Comparison of ENCODE assay signal across 18 cellular contexts in the genomic region with DNA sequence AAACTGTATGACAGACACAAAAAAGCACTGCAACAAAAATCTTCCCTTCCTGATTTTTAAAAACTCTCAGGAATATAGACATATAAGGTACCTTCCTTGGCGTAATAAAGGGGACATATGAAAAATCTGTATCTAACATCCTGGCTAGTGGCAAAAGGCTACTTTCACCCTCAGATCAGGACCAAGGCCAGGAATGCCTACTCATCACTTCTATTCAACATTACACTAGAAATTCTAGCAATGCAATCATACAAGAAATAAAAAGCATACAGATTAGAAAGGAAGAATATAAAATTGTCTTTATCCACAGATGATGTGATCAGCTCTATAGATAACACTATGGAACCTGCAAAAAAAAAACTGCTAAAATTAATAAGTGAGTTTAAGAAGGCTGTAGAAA.
DNase-seq lines count a peak whose midpoint lies in the region; ATAC-seq, FAIRE-seq and TF ChIP-seq lines count a peak whose summit lies in the region.
"Had no signal": no experiment of that assay in that cellular context is flagged by ENCODE, and none has a peak within 500 bp of the region (broad histone marks: within the 10 kb centered on the region; RNA-seq: fewer than 3 reads in every experiment).

No MANE protein-coding gene starts in this region.

- BruUV-seq in HepG2 (replicated peaks; lab: Mats Ljungman, UMichigan) (no TSS peak), K562 (replicated peaks; lab: Mats Ljungman, UMichigan) (no TSS peak)

- POLR2A ChIA-PET in HepG2 (lab: Yijun Ruan, JAX), result no interaction called here
- POLR2A ChIA-PET in K562 (lab: Yijun Ruan, JAX), result no interaction called here

- DNase-seq in HepG2 (ENCODE audit: low spot score) (no peak), right lobe of liver (no peak), K562 (ENCODE audit: extremely low read depth in 1 of 4, low spot score in 3 of 4) (no peak), memory B cell (ENCODE audit: low spot score in 2 of 2) (no peak), NCI-H524 (lab: John Stamatoyannopoulos, UW) (no peak), D721Med (ENCODE audit: insufficient read length, low spot score) (no peak)
- DNase-seq: 8988T; CD8-positive, alpha-beta memory T cell; COR-L47; GDM1; GOT3; H9; KBM-7 had no signal

- no peak overlapping the region for H3K4me2 ChIP-seq in HepG2 (ENCODE audit: low read depth, low read length)
- no peak overlapping the region for H3K4me2 ChIP-seq in K562 (ENCODE audit: insufficient read depth, low read length)
- H3K4me2 ChIP-seq: BLaER1 treated with 17β-estradiol and CSF1 and Interleukin-3, amounts not matched to agents 10 nM and 100 nM had no signal

- CTCF ChIA-PET in HepG2 (lab: Yijun Ruan, JAX; ENCODE audit: low intra/inter-chr PET ratio, low total read pairs), result no interaction called here
- CTCF ChIA-PET in K562 (lab: Yijun Ruan, JAX; ENCODE audit: low intra/inter-chr PET ratio), result no interaction called here

- no peak for TF ChIP-seq EP300 in HepG2 (IDR thresholded peaks at IDR 0.05; ENCODE audit: low read depth in 2 of 2, low read length in 2 of 2)
- no peak for TF ChIP-seq EP300 in HepG2 (CRISPR knock-in tag; IDR thresholded peaks at IDR 0.05; ENCODE audit: borderline replicate concordance)
- TF ChIP-seq EP300 in K562 (IDR thresholded peaks at IDR 0.05; ENCODE audit: low read length), result no peak

- H3K9me3 ChIP-seq in HepG2 (ENCODE audit: low read length) (no peaks in the 10 kb centered on the region), right lobe of liver (no peaks in the 10 kb centered on the region), K562 (replicated peaks; ENCODE audit: control insufficient read depth, insufficient read depth, low read depth, low read length) (no peaks in the 10 kb centered on the region)
- H3K9me3 ChIP-seq: BLaER1 treated with 17β-estradiol and CSF1 and Interleukin-3, amounts not matched to agents 10 nM and 100 nM had no signal

- no peaks in the 10 kb centered on the region for H3K9me1 ChIP-seq in K562 (ENCODE audit: control insufficient read depth, insufficient read depth, low read length)

- in situ Hi-C loops in HepG2 (cut with HindIII; ENCODE audit: extremely low pct_ligation_motif_present, low pct_unique_long_range_greater_than_20kb) (no loop called here), K562 (cut with MboI) (no loop called here)

- H3K4me1 ChIP-seq in HepG2 (ENCODE audit: insufficient read depth, low read length) (no peaks in the 10 kb centered on the region), right lobe of liver (no peaks in the 10 kb centered on the region), K562 (replicated peaks in 1 of 2; ENCODE audit: control insufficient read depth in 2 of 2, insufficient read depth in 2 of 2, low read length in 2 of 2) (peaks cover 3 to 12% of the 10 kb centered on the region in 2 experiments; a peak in 2 of 5 replicates)

- TF ChIP-seq POLR2A in HepG2 (IDR thresholded peaks at IDR 0.05; ENCODE audit: insufficient read depth in 1 of 2, low read depth in 2 of 2, low read length in 2 of 2), result no peak
- TF ChIP-seq POLR2A in right lobe of liver (IDR thresholded peaks at IDR 0.05), result no peak
- no peak for TF ChIP-seq POLR2A in K562 (conservative IDR thresholded peaks at IDR 0.05)

- H3K36me3 Mint-ChIP-seq in memory B cell, result peaks cover 14% of the 10 kb centered on the region

- H3K4me3 ChIP-seq in HepG2 (replicated peaks in 1 of 3; ENCODE audit: insufficient read depth in 1 of 3, low read depth in 2 of 3, low read length in 3 of 3) (no peak overlapping the region), right lobe of liver (no peak overlapping the region), K562 (no peak overlapping the region)
- H3K4me3 ChIP-seq: BLaER1 treated with 17β-estradiol and CSF1 and Interleukin-3, amounts not matched to agents 10 nM and 100 nM had no signal

- H3K9me3 Mint-ChIP-seq in memory B cell, result no peaks in the 10 kb centered on the region
- H3K9me3 Mint-ChIP-seq: CD8-positive, alpha-beta memory T cell; H9 had no signal

- H3K27me3 ChIP-seq in HepG2 (ENCODE audit: control insufficient read depth in 1 of 2, insufficient read depth in 2 of 2, low read length in 2 of 2) (no peaks in the 10 kb centered on the region), right lobe of liver (no peaks in the 10 kb centered on the region), K562 (ENCODE audit: control insufficient read depth in 2 of 2, insufficient read depth in 2 of 2, low read length in 2 of 2) (no peaks in the 10 kb centered on the region)
- H3K27me3 ChIP-seq: BLaER1 treated with 17β-estradiol and CSF1 and Interleukin-3, amounts not matched to agents 10 nM and 100 nM had no signal

- 100% methylated on average over 1 of the region's 1 CpG for WGBS in HepG2 (ENCODE audit: low lambda C conversion rate)
- 93% methylated on average over 1 of the region's 1 CpG for WGBS in right lobe of liver (ENCODE audit: insufficient coverage, low coverage, low lambda C conversion rate, missing lambda C conversion rate)
- 86% methylated on average over 1 of the region's 1 CpG for WGBS in K562 (ENCODE audit: insufficient coverage, low coverage, missing lambda C conversion rate)

- TF ChIP-seq CTCF in HepG2 (CRISPR knock-in tag; IDR thresholded peaks at IDR 0.05), result no peak
- no peak for TF ChIP-seq CTCF in right lobe of liver (IDR thresholded peaks at IDR 0.05)
- no peak for TF ChIP-seq CTCF in K562 (IDR thresholded peaks at IDR 0.05 in 2 of 3, conservative IDR thresholded peaks at IDR 0.05 in 1 of 3; ENCODE audit: insufficient read depth in 2 of 3, low read depth in 1 of 3, low read length in 3 of 3)
- TF ChIP-seq CTCF in D721Med (IDR thresholded peaks at IDR 0.05; ENCODE audit: insufficient read depth, missing control alignments), result no peak

- H3K4me1 Mint-ChIP-seq in memory B cell, result peaks cover 10% of the 10 kb centered on the region

- H3K27ac ChIP-seq in HepG2 (ENCODE audit: extremely low read length, insufficient read depth, low read length) (no peak overlapping the region), right lobe of liver (no peak overlapping the region), K562 (ENCODE audit: extremely low read depth, low read depth, low read length) (no peak overlapping the region)
- H3K27ac ChIP-seq: BLaER1 treated with 17β-estradiol and CSF1 and Interleukin-3, amounts not matched to agents 10 nM and 100 nM had no signal

- H3K4me3 Mint-ChIP-seq in memory B cell, result no peak overlapping the region
- H3K4me3 Mint-ChIP-seq: B cell; CD8-positive, alpha-beta memory T cell; H9 had no signal

- H3K27ac Mint-ChIP-seq in memory B cell, result peak overlapping the region; percentile 26
- H3K27ac Mint-ChIP-seq: B cell, H9 had no signal

- H3K36me3 ChIP-seq in HepG2 (replicated peaks in 1 of 2; ENCODE audit: control insufficient read depth in 1 of 2, insufficient read depth in 2 of 2, low read length in 2 of 2) (no peaks in the 10 kb centered on the region), right lobe of liver (peaks cover 0 to 2% (median 0%) of the 10 kb centered on the region in 4 donors), K562 (ENCODE audit: control insufficient read depth, insufficient read depth, low read length) (peaks cover 2% of the 10 kb centered on the region; the same call in 1 of the 3 replicates)

- ATAC-seq in HepG2 (no peak), right lobe of liver (no peak), K562 (no peak), memory B cell (ENCODE audit: low read depth) (no peak), GM19035 (IDR thresholded peaks at IDR 0.05; ENCODE audit: unreplicated experiment) (no peak)

- no peaks in the 10 kb centered on the region for H4K20me1 ChIP-seq in HepG2 (ENCODE audit: insufficient read depth, low read length)
- H4K20me1 ChIP-seq in K562 (replicated peaks; ENCODE audit: control insufficient read depth, insufficient read depth, low read length), result no peaks in the 10 kb centered on the region

- H2AFZ ChIP-seq in HepG2 (ENCODE audit: low read length), result no peak overlapping the region
- no peak overlapping the region for H2AFZ ChIP-seq in K562 (ENCODE audit: low read depth, low read length)

- FAIRE-seq in HepG2 (lab: Jason Lieb, UNC) (no peak), K562 (lab: Jason Lieb, UNC) (no peak), D721Med (lab: Jason Lieb, UNC) (no peak)
- FAIRE-seq: GM12892, GM18507 had no signal

- TF ChIP-seq RAD21 in HepG2 (CRISPR knock-in tag; IDR thresholded peaks at IDR 0.05), result no peak
- no peak for TF ChIP-seq RAD21 in K562 (CRISPR knock-in tag; conservative IDR thresholded peaks at IDR 0.05 in 1 of 2, IDR thresholded peaks at IDR 0.05 in 1 of 2)

- H3K27me3 Mint-ChIP-seq in memory B cell, result no peaks in the 10 kb centered on the region
- H3K27me3 Mint-ChIP-seq: B cell; CD8-positive, alpha-beta memory T cell had no signal

- intact Hi-C loops in HepG2 (cut with micrococcal nuclease; ENCODE audit: unreplicated experiment), result no loop called here
- intact Hi-C loops in right lobe of liver (cut with DNase I), result no loop called here
- intact Hi-C loops in K562 (cut with micrococcal nuclease), result no loop called here

- H3K9ac ChIP-seq in HepG2 (ENCODE audit: insufficient read depth, low read depth, low read length) (no peak overlapping the region), K562 (ENCODE audit: insufficient read depth in 1 of 2, low read depth in 2 of 2, low read length in 2 of 2) (no peak overlapping the region)
- H3K9ac ChIP-seq: BLaER1 treated with 17β-estradiol and CSF1 and Interleukin-3, amounts not matched to agents 10 nM and 100 nM had no signal

- no peaks in the 10 kb centered on the region for H3K79me2 ChIP-seq in HepG2 (ENCODE audit: insufficient read depth, low read length)
- peaks cover 11% of the 10 kb centered on the region for H3K79me2 ChIP-seq in K562 (ENCODE audit: control insufficient read depth, insufficient read depth, low read length)

TF ChIP-seq in HepG2, 621 proteins besides CTCF, POLR2A, EP300 and RAD21 (continues in another document):
- TF ChIP-seq ZNF160 (CRISPR knock-in tag; IDR thresholded peaks at IDR 0.05), result no peak
- TF ChIP-seq GATAD1 (CRISPR knock-in tag; IDR thresholded peaks at IDR 0.05), result no peak
- peak; percentile 65 to 76 for TF ChIP-seq MAFK (conservative IDR thresholded peaks at IDR 0.05 in 1 of 2, IDR thresholded peaks at IDR 0.05 in 1 of 2; ENCODE audit: low read length in 2 of 2)
- TF ChIP-seq TMF1 (CRISPR knock-in tag; IDR thresholded peaks at IDR 0.05; ENCODE audit: low read depth), result no peak
- TF ChIP-seq ZNF282 (IDR thresholded peaks at IDR 0.05; ENCODE audit: partially characterized antibody), result no peak
- no peak for TF ChIP-seq KLF16 (CRISPR knock-in tag; IDR thresholded peaks at IDR 0.05)
- no peak for TF ChIP-seq ARNT (IDR thresholded peaks at IDR 0.05)
- no peak for TF ChIP-seq ZNF30 (CRISPR knock-in tag; IDR thresholded peaks at IDR 0.05)

TF ChIP-seq in K562, 482 proteins besides CTCF, POLR2A, EP300 and RAD21 (continues in another document):
- TF ChIP-seq MAFK (IDR thresholded peaks at IDR 0.05; ENCODE audit: low read length), result peak; percentile 46; the same call in 1 of the 2 replicates
- TF ChIP-seq ZNF316 (IDR thresholded peaks at IDR 0.05), result peak; percentile 71
- peak; percentile 13; the same call in 1 of the 2 replicates for TF ChIP-seq MAFF (IDR thresholded peaks at IDR 0.05; ENCODE audit: low read length)
- TF ChIP-seq ZSCAN32 (CRISPR knock-in tag; IDR thresholded peaks at IDR 0.05), result no peak
- TF ChIP-seq MAFG (tag; conservative IDR thresholded peaks at IDR 0.05), result peak; percentile 31; the same call in 1 of the 2 replicates
- peak; percentile 57 for TF ChIP-seq C11orf30 (IDR thresholded peaks at IDR 0.05; ENCODE audit: low read depth)

Comparison
In these comparisons a context has a peak if more than half of its experiments do, and no peak if none do; other contexts are left out.
1. Of the 241 proteins assayed by ChIP-seq in both HepG2 and K562: peak only in HepG2: none; only in K562: MAFG; in both: MAFF and MAFK; in neither: 238.